12 cellular contexts compared by ENCODE assay signal in the genomic region with DNA sequence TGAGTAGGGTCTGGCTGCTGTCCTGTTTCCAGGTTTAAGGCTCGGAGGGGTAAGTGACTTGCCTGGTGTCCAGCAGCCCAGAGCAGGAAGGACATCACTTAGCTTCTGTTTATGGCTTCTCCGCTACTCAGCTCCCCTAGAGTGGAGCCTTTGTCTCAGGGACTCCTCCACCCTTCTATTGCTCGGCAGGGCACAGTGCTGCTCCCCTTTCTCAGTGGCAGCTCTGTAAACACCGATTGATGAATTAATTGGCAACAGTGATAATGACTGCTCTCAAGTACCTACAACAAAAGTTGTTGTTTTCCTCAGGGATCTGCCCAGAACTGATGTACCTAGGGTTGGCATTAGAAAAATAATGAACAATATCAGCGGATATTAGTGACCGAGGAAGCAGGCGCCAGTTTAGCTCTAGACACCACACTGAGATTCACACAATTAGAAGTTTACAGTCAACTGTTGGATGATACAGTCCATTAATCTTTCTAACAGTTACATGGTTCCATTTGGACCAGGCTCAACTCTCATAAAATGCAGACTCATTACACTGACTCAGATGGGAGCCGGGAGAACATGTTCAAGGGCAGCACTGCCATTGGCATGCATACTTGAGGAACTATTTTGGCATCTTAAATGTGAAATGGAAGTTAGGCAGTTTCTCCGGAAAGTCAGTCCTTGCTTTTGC.
DNase-seq lines count a peak whose midpoint lies in the region; ATAC-seq, FAIRE-seq and TF ChIP-seq lines count a peak whose summit lies in the region.
"Had no signal": no experiment of that assay in that cellular context is flagged by ENCODE, and none has a peak within 500 bp of the region (broad histone marks: within the 10 kb centered on the region; RNA-seq: fewer than 3 reads in every experiment).

No MANE protein-coding gene starts in this region.

- H3K9me3 ChIP-seq in tibial artery, result no peaks in the 10 kb centered on the region
- H3K9me3 ChIP-seq: Caco-2, upper lobe of left lung had no signal

- H3K9me3 Mint-ChIP-seq in CD14-positive monocyte, result no peaks in the 10 kb centered on the region

- TF ChIP-seq CTCF in bronchial epithelial cell (IDR thresholded peaks at IDR 0.05; ENCODE audit: insufficient read depth, low read length, severe bottlenecking), result no peak
- no peak for TF ChIP-seq CTCF in omental fat pad (IDR thresholded peaks at IDR 0.05)
- no peak for TF ChIP-seq CTCF in tibial artery (IDR thresholded peaks at IDR 0.05)
- TF ChIP-seq CTCF in CD14-positive monocyte (IDR thresholded peaks at IDR 0.05), result no peak

- H3K36me3 ChIP-seq in bronchial epithelial cell (ENCODE audit: control insufficient read depth, insufficient read depth, low read length) (no peaks in the 10 kb centered on the region), tibial artery (no peaks in the 10 kb centered on the region)
- H3K36me3 ChIP-seq: upper lobe of left lung had no signal

- H3K27ac ChIP-seq in tibial artery, result no peak overlapping the region
- H3K27ac ChIP-seq: upper lobe of left lung had no signal

- intact Hi-C loops in tibial artery (cut with DNase I; ENCODE audit: low total_unique reads), result no loop called here
- intact Hi-C loops in CD14-positive monocyte (cut with micrococcal nuclease), result no loop called here

- no peaks in the 10 kb centered on the region for H3K4me1 Mint-ChIP-seq in CD14-positive monocyte

- H3K4me1 ChIP-seq in tibial artery, result peaks cover 0 to 12% (median 0%) of the 10 kb centered on the region in 4 donors
- H3K4me1 ChIP-seq: Caco-2 had no signal

- DNase-seq in Daoy (ENCODE audit: low read depth), result peak; percentile 79
- DNase-seq in NCI-H1417 (lab: John Stamatoyannopoulos, UW), result peak in 2 of 3 experiments; percentile 72 to 94
- peak; percentile 30 for DNase-seq in bronchial epithelial cell (ENCODE audit: low read depth)
- no peak for DNase-seq in omental fat pad (ENCODE audit: low spot score)
- DNase-seq in DMS 273 treated with DMSO at 0.1 percent for 48 hours (lab: John Stamatoyannopoulos, UW), result no peak
- no peak for DNase-seq in OCI-M1 (lab: John Stamatoyannopoulos, UW)
- DNase-seq in tibial artery, result no peak
- no peak for DNase-seq in CD14-positive monocyte (ENCODE audit: low spot score)
- DNase-seq: Caco-2, NCI-H1694, RPMI8226, upper lobe of left lung had no signal

- H3K4me3 Mint-ChIP-seq in CD14-positive monocyte, result no peak overlapping the region

- H3K36me3 Mint-ChIP-seq in CD14-positive monocyte, result no peaks in the 10 kb centered on the region

- no peak overlapping the region for H3K4me3 ChIP-seq in bronchial epithelial cell (ENCODE audit: low read depth, low read length)
- no peak overlapping the region for H3K4me3 ChIP-seq in tibial artery
- H3K4me3 ChIP-seq: upper lobe of left lung had no signal

- ATAC-seq in omental fat pad (ENCODE audit: low FRiP score), result peak; percentile 83

- H3K27me3 ChIP-seq in bronchial epithelial cell (ENCODE audit: control insufficient read depth, insufficient read depth, low read length) (no peaks in the 10 kb centered on the region), tibial artery (no peaks in the 10 kb centered on the region)
- H3K27me3 ChIP-seq: upper lobe of left lung had no signal

- no peak for FAIRE-seq in bronchial epithelial cell (lab: Jason Lieb, UNC)

- no peak overlapping the region for H3K27ac Mint-ChIP-seq in CD14-positive monocyte

- H3K27me3 Mint-ChIP-seq in CD14-positive monocyte (ENCODE audit: low read depth in 3 of 3), result peaks cover 11 to 22% (median 13%) of the 10 kb centered on the region in 3 donors

Comparison
In these comparisons a context has a peak if more than half of its experiments do, and no peak if none do; other contexts are left out.
1. DNase-seq: peak in Daoy (single experiment), NCI-H1417 (2 of 3) and bronchial epithelial cell (single experiment); none in omental fat pad (single experiment), DMS 273 treated with DMSO at 0.1 percent for 48 hours (single experiment), OCI-M1 (single experiment), tibial artery (0 of 2) and CD14-positive monocyte (single experiment).